20 cellular contexts compared by ENCODE assay signal in genomic region chr4:186771624-186772023, GRCh38. TPM values are rescaled to one million over a fixed set of nuclear protein-coding genes. Genes with fewer than 3 reads are reported as not detected.
A peak's percentile ranks its signal among the peaks of the same experiment; 100 is the strongest.
DNase-seq lines count a peak whose midpoint lies in the region; ATAC-seq, FAIRE-seq and TF ChIP-seq lines count a peak whose summit lies in the region.
"Had no signal": no experiment of that assay in that cellular context is flagged by ENCODE, and none has a peak within 500 bp of the region (broad histone marks: within the 10 kb centered on the region; RNA-seq: fewer than 3 reads in every experiment).

No MANE protein-coding gene starts in this region.

- no peaks in the 10 kb centered on the region for H3K4me1 ChIP-seq in breast epithelium
- peaks cover 13% of the 10 kb centered on the region for H3K4me1 ChIP-seq in astrocyte (ENCODE audit: insufficient read depth, low read length)

- H3K36me3 ChIP-seq in breast epithelium, result no peaks in the 10 kb centered on the region
- no peaks in the 10 kb centered on the region for H3K36me3 ChIP-seq in astrocyte (ENCODE audit: insufficient read depth, low read length)
- no peaks in the 10 kb centered on the region for H3K36me3 ChIP-seq in H7 (replicated peaks; ENCODE audit: control insufficient read depth, insufficient read depth, low read length)
- H3K36me3 ChIP-seq: BLaER1, HAP-1 had no signal

- H3K27ac Mint-ChIP-seq in MCF 10A (ENCODE audit: low read depth, unreplicated experiment), result peak overlapping the region; percentile 47
- peak overlapping the region; percentile 79 for H3K27ac Mint-ChIP-seq in astrocyte (ENCODE audit: unreplicated experiment)
- H3K27ac Mint-ChIP-seq: CD8-positive, alpha-beta T cell had no signal

- H3K4me1 Mint-ChIP-seq in MCF 10A (ENCODE audit: insufficient read depth, unreplicated experiment) (peaks cover 13% of the 10 kb centered on the region), astrocyte (ENCODE audit: low read depth, unreplicated experiment) (peaks cover 21% of the 10 kb centered on the region)

- BruUV-seq in MCF 10A (replicated peaks; lab: Mats Ljungman, UMichigan), result no TSS peak

- no peak for TF ChIP-seq CTCF in MCF 10A (IDR thresholded peaks at IDR 0.05; ENCODE audit: unreplicated experiment)
- no peak for TF ChIP-seq CTCF in breast epithelium (IDR thresholded peaks at IDR 0.05)
- TF ChIP-seq CTCF in astrocyte (IDR thresholded peaks at IDR 0.05; ENCODE audit: insufficient read depth, low read depth, low read length), result no peak

- H3K36me3 Mint-ChIP-seq in MCF 10A (ENCODE audit: insufficient read depth, unreplicated experiment) (no peaks in the 10 kb centered on the region), astrocyte (ENCODE audit: low read depth, unreplicated experiment) (no peaks in the 10 kb centered on the region)
- H3K36me3 Mint-ChIP-seq: CD8-positive, alpha-beta T cell had no signal

- peak; percentile 47 for FAIRE-seq in astrocyte (lab: Jason Lieb, UNC)
- FAIRE-seq: D721Med, G401.6 had no signal

- no peak for ATAC-seq in GM21576 (IDR thresholded peaks at IDR 0.05; ENCODE audit: unreplicated experiment)
- no peak for ATAC-seq in GM21717 (IDR thresholded peaks at IDR 0.05; ENCODE audit: unreplicated experiment)
- ATAC-seq: CD8-positive, alpha-beta T cell had no signal

- intact Hi-C loops in MCF 10A (cut with micrococcal nuclease) (loop anchor here (5.0 kb wide), 1 partner anchor 66 kb away; no protein-coding TSS in a partner anchor), breast epithelium (cut with DNase I; ENCODE audit: low total_unique reads) (loop anchor here (5.0 kb wide), 1 partner anchor 399 kb away; no protein-coding TSS in a partner anchor)

- POLR2A ChIA-PET in MCF 10A (lab: Yijun Ruan, JAX), result interaction anchor here (0.7 to 2.3 kb wide), 3 partner anchors 10 to 139 kb away, joined by 3 to 9 read pairs (median 4); no protein-coding TSS in a partner anchor

- H4K20me1 ChIP-seq in astrocyte (ENCODE audit: insufficient read depth, low read length), result no peaks in the 10 kb centered on the region
- H4K20me1 ChIP-seq: BLaER1 had no signal

- H3K9me3 Mint-ChIP-seq in MCF 10A (ENCODE audit: unreplicated experiment) (peaks cover 8% of the 10 kb centered on the region), astrocyte (ENCODE audit: unreplicated experiment) (no peaks in the 10 kb centered on the region)

- CTCF ChIA-PET in MCF 10A (lab: Yijun Ruan, JAX), result interaction anchor here (0.8 to 0.9 kb wide), 2 partner anchors 11 to 61 kb away, joined by 4 to 9 read pairs; no protein-coding TSS in a partner anchor

- H3K27me3 ChIP-seq in breast epithelium, result no peaks in the 10 kb centered on the region
- no peaks in the 10 kb centered on the region for H3K27me3 ChIP-seq in astrocyte (ENCODE audit: insufficient read depth, low read length)
- H3K27me3 ChIP-seq in H7 (ENCODE audit: control insufficient read depth, insufficient read depth, low read length), result no peaks in the 10 kb centered on the region; the same call in 1 of the 2 replicates
- H3K27me3 ChIP-seq: BLaER1 had no signal

- H3K27ac ChIP-seq in breast epithelium (no peak overlapping the region), astrocyte (ENCODE audit: low read depth, low read length) (peak overlapping the region; percentile 7)
- H3K27ac ChIP-seq: 22Rv1, BLaER1 had no signal

- no peak overlapping the region for H3K4me3 Mint-ChIP-seq in MCF 10A (ENCODE audit: unreplicated experiment)
- H3K4me3 Mint-ChIP-seq in astrocyte (ENCODE audit: unreplicated experiment), result no peak overlapping the region
- H3K4me3 Mint-ChIP-seq: CD8-positive, alpha-beta T cell had no signal

- TF ChIP-seq POLR2A in breast epithelium (IDR thresholded peaks at IDR 0.05), result no peak

- no peak overlapping the region for H2AFZ ChIP-seq in astrocyte (ENCODE audit: low read depth, low read length)

- H3K27me3 Mint-ChIP-seq in MCF 10A (ENCODE audit: insufficient read depth, unreplicated experiment), result no peaks in the 10 kb centered on the region
- H3K27me3 Mint-ChIP-seq in astrocyte (ENCODE audit: low read depth, unreplicated experiment), result no peaks in the 10 kb centered on the region

- H3K4me3 ChIP-seq in breast epithelium (no peak overlapping the region), astrocyte (ENCODE audit: insufficient read depth, low read depth, low read length) (no peak overlapping the region), H7 (ENCODE audit: insufficient read depth, low read depth, low read length) (no peak overlapping the region)
- H3K4me3 ChIP-seq: BLaER1, HAP-1 had no signal

- H3K79me2 ChIP-seq in astrocyte (ENCODE audit: insufficient read depth, low read length), result no peaks in the 10 kb centered on the region

- peak overlapping the region; percentile 27 for H3K4me2 ChIP-seq in astrocyte (ENCODE audit: low read length)
- H3K4me2 ChIP-seq: BLaER1 had no signal

- no peak overlapping the region for H3K9ac ChIP-seq in astrocyte (ENCODE audit: low read length)
- H3K9ac ChIP-seq: BLaER1 had no signal

- no peaks in the 10 kb centered on the region for H3K9me3 ChIP-seq in breast epithelium
- H3K9me3 ChIP-seq in astrocyte (ENCODE audit: insufficient read depth, low read depth, low read length), result no peaks in the 10 kb centered on the region
- H3K9me3 ChIP-seq: BLaER1, HAP-1 had no signal

- DNase-seq in MCF 10A (ENCODE audit: unreplicated experiment) (no peak), breast epithelium (ENCODE audit: low spot score in 2 of 2) (no peak), astrocyte (ENCODE audit: low read depth) (no peak), iris pigment epithelial cell (ENCODE audit: low read depth) (peak; percentile 61), NCI-H82 (lab: John Stamatoyannopoulos, UW) (no peak), H7 (no peak)
- DNase-seq: CD8-positive, alpha-beta T cell; DMS79; KBM-7; NCI-H1048; NCI-H1436 treated with DMSO at 0.1 percent for 48 hours; NCI-H2029 treated with DMSO at 0.1 percent for 48 hours; NCI-H774 had no signal

RNA-seq across cellular contexts. Expression of gene FAT1, which starts 48.0 kb away (rescaled TPM):
- total RNA-seq in MCF 10A (2022) (132 and 165 TPM in 2 replicates), breast epithelium (100 to 1,000 TPM in 1 of 3 donors, 10 to 100 TPM in 2; 54.2 to 125 (median 87.2) TPM), astrocyte (590 and 591 TPM in 2 replicates)
- total RNA-seq in H7 (2014; rRNA removed; shearing (Covaris generic)), result 83.9 and 108 TPM in 2 replicates
- total RNA-seq: CD8-positive, alpha-beta T cell had no signal
